10 cellular contexts compared by ENCODE assay signal in the genomic region with DNA sequence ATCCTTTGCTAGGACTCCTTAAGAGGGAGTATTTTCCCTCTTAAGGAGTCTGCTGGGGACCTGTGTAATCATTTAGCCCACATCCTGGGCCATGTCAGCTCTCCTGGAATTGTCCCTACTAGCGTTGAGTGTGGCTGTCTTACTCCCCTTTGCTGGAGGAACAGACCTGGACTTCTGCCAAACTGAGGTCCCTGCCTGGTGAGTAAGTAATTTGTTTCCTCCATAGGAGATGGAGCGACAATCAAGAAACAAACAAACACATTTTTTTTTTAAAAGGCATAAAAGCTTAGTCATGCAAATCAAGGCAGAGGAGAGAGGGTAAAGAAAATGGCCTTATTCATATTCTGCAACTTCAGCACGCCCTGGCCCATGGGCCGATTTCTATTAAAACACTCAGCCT.
DNase-seq lines count a peak whose midpoint lies in the region; ATAC-seq, FAIRE-seq and TF ChIP-seq lines count a peak whose summit lies in the region.
"Had no signal": no experiment of that assay in that cellular context is flagged by ENCODE, and none has a peak within 500 bp of the region (broad histone marks: within the 10 kb centered on the region; RNA-seq: fewer than 3 reads in every experiment).

No MANE protein-coding gene starts in this region.

- H3K9me3 ChIP-seq in A549 (no peaks in the 10 kb centered on the region), GM23248 (ENCODE audit: low read depth) (no peaks in the 10 kb centered on the region), lower lobe of right lung (no peaks in the 10 kb centered on the region)
- H3K9me3 ChIP-seq: suprapubic skin had no signal

- H3F3A ChIP-seq in GM23248 (ENCODE audit: insufficient read depth), result no peaks in the 10 kb centered on the region

- TF ChIP-seq RAD21 in A549 (conservative IDR thresholded peaks at IDR 0.05 in 1 of 2, IDR thresholded peaks at IDR 0.05 in 1 of 2), result no peak

- in situ Hi-C loops in GM23248 (cut with MboI), result no loop called here

- WGBS in A549 (ENCODE audit: missing lambda C conversion rate), result 42% methylated on average over 4 of the region's 4 CpGs
- WGBS in GM23248 (ENCODE audit: low coverage in 1 of 2, low lambda C conversion rate in 2 of 2, missing lambda C conversion rate in 2 of 2), 2 experiments, result 24 to 35% methylated on average over 4 of the region's 4 CpGs

- no peak for TF ChIP-seq POLR2A in A549 (IDR thresholded peaks at IDR 0.05; ENCODE audit: low read length)

- POLR2A ChIA-PET in A549 (lab: Yijun Ruan, JAX), result no interaction called here

- H3K27ac ChIP-seq in A549 (no peak overlapping the region), GM23248 (no peak overlapping the region), lower lobe of right lung (no peak overlapping the region)
- H3K27ac ChIP-seq: suprapubic skin had no signal

- no peak for FAIRE-seq in A549 (lab: Jason Lieb, UNC)

- no peaks in the 10 kb centered on the region for H4K20me1 ChIP-seq in GM23248 (ENCODE audit: insufficient read depth)

- no peak overlapping the region for H3K9ac ChIP-seq in GM23248

- DNase-seq in A549 (ENCODE audit: low read depth in 1 of 2, low spot score in 1 of 2) (peak in 1 of 2 experiments; percentile 20), GM23248 (peak; percentile 15), RPMI8226 (peak; percentile 12), globus pallidus (ENCODE audit: low spot score) (peak; percentile 28), GM20000 (ENCODE audit: low spot score) (no peak), lower lobe of right lung (no peak)
- DNase-seq: NCI-H524 treated with DMSO at 0.1 percent for 48 hours had no signal

- 0 out of 3 replicates have a peak overlapping the region, but pooled peaks have one; percentile 9 for H3K4me2 ChIP-seq in A549
- no peak overlapping the region for H3K4me2 ChIP-seq in GM23248 (ENCODE audit: unreplicated experiment)

- no peaks in the 10 kb centered on the region; the same call in 1 of the 2 replicates for H3K27me3 ChIP-seq in GM23248 (replicated peaks; ENCODE audit: insufficient read depth)
- H3K27me3 ChIP-seq in lower lobe of right lung (ENCODE audit: low read depth), result no peaks in the 10 kb centered on the region

- H3K79me2 ChIP-seq in GM23248 (ENCODE audit: insufficient read depth), result no peaks in the 10 kb centered on the region

- ATAC-seq in A549 (no peak), GM18517 (IDR thresholded peaks at IDR 0.05; ENCODE audit: unreplicated experiment) (no peak), HG03439 (IDR thresholded peaks at IDR 0.05; ENCODE audit: unreplicated experiment) (no peak), lower lobe of right lung (no peak)

- no peak overlapping the region for H2AFZ ChIP-seq in GM23248

- no peak for TF ChIP-seq EP300 in A549 (IDR thresholded peaks at IDR 0.05)

- CTCF ChIA-PET in A549 (lab: Yijun Ruan, JAX), result interaction anchor here (0.8 kb wide), 1 partner anchor 670 kb away, joined by 3 read pairs; no protein-coding TSS in a partner anchor

- no peak for TF ChIP-seq CTCF in A549 (IDR thresholded peaks at IDR 0.05)
- TF ChIP-seq CTCF in GM20000 (IDR thresholded peaks at IDR 0.05; ENCODE audit: extremely low read depth, missing control alignments), result no peak
- TF ChIP-seq CTCF in lower lobe of right lung (IDR thresholded peaks at IDR 0.05), result no peak

- H3K4me1 ChIP-seq in A549 (peaks cover 3% of the 10 kb centered on the region; the same call in 1 of the 3 replicates), GM23248 (ENCODE audit: insufficient read depth) (no peaks in the 10 kb centered on the region), lower lobe of right lung (no peaks in the 10 kb centered on the region)
- H3K4me1 ChIP-seq: suprapubic skin had no signal

- H3K4me3 ChIP-seq in A549 (no peak overlapping the region), GM23248 (no peak overlapping the region), lower lobe of right lung (no peak overlapping the region)
- H3K4me3 ChIP-seq: suprapubic skin had no signal

- intact Hi-C loops in lower lobe of right lung (cut with DNase I), result no loop called here

- no peaks in the 10 kb centered on the region for H3K36me3 ChIP-seq in GM23248 (ENCODE audit: low read depth)
- no peaks in the 10 kb centered on the region for H3K36me3 ChIP-seq in lower lobe of right lung
- H3K36me3 ChIP-seq: suprapubic skin had no signal

- no peaks in the 10 kb centered on the region for H3K9me2 ChIP-seq in GM23248 (ENCODE audit: insufficient read depth)

TF ChIP-seq in A549, 52 proteins besides CTCF, POLR2A, EP300 and RAD21:
- TF ChIP-seq CHD2 (IDR thresholded peaks at IDR 0.05; ENCODE audit: low read length, partially characterized antibody) (no peak), MAFK (IDR thresholded peaks at IDR 0.05; ENCODE audit: partially characterized antibody) (peak; percentile 50)

Comparison
In these comparisons a context has a peak if more than half of its experiments do, and no peak if none do; other contexts are left out.
1. DNase-seq: peak in GM23248 (single experiment), RPMI8226 (single experiment) and globus pallidus (single experiment); none in GM20000 (single experiment) and lower lobe of right lung (single experiment).